14 cellular contexts compared by ENCODE assay signal in the genomic region with DNA sequence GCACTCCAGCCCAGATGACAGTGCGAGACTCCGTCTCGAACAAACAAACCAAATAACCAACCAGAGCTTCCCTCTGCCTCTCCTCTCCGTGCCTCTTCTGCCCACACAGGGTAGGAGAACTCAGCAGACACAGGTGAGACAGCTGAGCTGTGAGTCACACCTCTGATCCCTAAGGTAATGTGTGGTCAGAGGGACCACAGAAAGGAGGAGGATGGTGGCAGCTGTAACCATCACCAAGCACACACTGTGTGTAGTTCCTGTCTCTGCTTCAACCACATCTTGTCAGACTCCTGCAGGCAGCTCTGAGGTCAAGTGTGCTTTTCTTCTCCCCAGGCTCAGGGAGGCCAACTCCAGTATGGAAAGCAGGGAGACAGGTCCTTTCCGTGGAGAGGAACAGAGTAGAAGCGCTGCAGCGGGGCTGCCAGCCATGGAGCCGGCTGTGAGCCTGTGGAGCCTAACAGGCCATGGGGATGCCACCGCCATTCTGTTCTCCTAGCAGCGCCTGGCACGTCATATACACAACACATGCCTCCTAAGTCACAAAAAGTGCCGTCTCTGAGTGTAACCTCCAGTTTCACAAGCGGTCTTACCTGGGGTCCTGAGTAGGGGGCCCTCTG. TPM values are rescaled to one million over a fixed set of nuclear protein-coding genes. Genes with fewer than 3 reads are reported as not detected.
DNase-seq lines count a peak whose midpoint lies in the region; ATAC-seq and TF ChIP-seq lines count a peak whose summit lies in the region.
"Had no signal": no experiment of that assay in that cellular context is flagged by ENCODE, and none has a peak within 500 bp of the region (broad histone marks: within the 10 kb centered on the region; RNA-seq: fewer than 3 reads in every experiment).

No MANE protein-coding gene starts in this region.

- intact Hi-C loops in cardiac septum (cut with DNase I): no loop called here
- intact Hi-C loops in Right ventricle myocardium superior (cut with DNase I): no loop called here
- intact Hi-C loops in activated T-helper 2 cell treated with anti-CD3 and anti-CD28 coated beads, Interferon-gamma antibody, Interleukin-2, Interleukin-4, amounts not matched to agents 10 μg/mL and 5 μg/mL and 100 μg/mL, durations not matched to agents 14 hours and 24 hours and 36 hours (cut with micrococcal nuclease): no loop called here

- TF ChIP-seq CTCF in epithelial cell of esophagus (IDR thresholded peaks at IDR 0.05; ENCODE audit: insufficient read depth, low read depth, low read length, missing control alignments): no peak
- TF ChIP-seq CTCF in suprapubic skin (IDR thresholded peaks at IDR 0.05): no peak

- H3K4me1 ChIP-seq in suprapubic skin: peaks cover 17% of the 10 kb centered on the region

- no peaks in the 10 kb centered on the region for H3K27me3 Mint-ChIP-seq in activated CD8-positive, alpha-beta memory T cell treated with anti-CD3 and anti-CD28 coated beads, Interleukin-2, amount 10 ng/mL, durations not matched to agents 7 days and 5 days
- H3K27me3 Mint-ChIP-seq in stimulated activated naive CD8-positive, alpha-beta T cell treated with anti-CD3 and anti-CD28 coated beads, Interleukin-15, amount 100 ng/mL, for 72 hours: no peaks in the 10 kb centered on the region
- H3K27me3 Mint-ChIP-seq in activated T-helper 2 cell treated with anti-CD3 and anti-CD28 coated beads, Interferon-gamma antibody, Interleukin-2, Interleukin-4, amounts not matched to agents 10 μg/mL and 5 μg/mL and 100 μg/mL, durations not matched to agents 14 hours and 24 hours and 36 hours (ENCODE audit: low read depth): no peaks in the 10 kb centered on the region

- H3K4me3 ChIP-seq in epithelial cell of esophagus (ENCODE audit: low read length): no peak overlapping the region
- no peak overlapping the region for H3K4me3 ChIP-seq in suprapubic skin
- H3K4me3 ChIP-seq: hepatocyte had no signal

- H3K9me3 ChIP-seq in suprapubic skin: no peaks in the 10 kb centered on the region

- peaks cover 10% of the 10 kb centered on the region for H3K36me3 Mint-ChIP-seq in activated CD8-positive, alpha-beta memory T cell treated with anti-CD3 and anti-CD28 coated beads, Interleukin-2, amount 10 ng/mL, durations not matched to agents 7 days and 5 days
- H3K36me3 Mint-ChIP-seq in activated T-helper 2 cell treated with anti-CD3 and anti-CD28 coated beads, Interferon-gamma antibody, Interleukin-2, Interleukin-4, amounts not matched to agents 10 μg/mL and 5 μg/mL and 100 μg/mL, durations not matched to agents 14 hours and 24 hours and 36 hours (ENCODE audit: low read depth): peaks cover 27% of the 10 kb centered on the region

- no peaks in the 10 kb centered on the region for H3K9me3 Mint-ChIP-seq in activated CD8-positive, alpha-beta memory T cell treated with anti-CD3 and anti-CD28 coated beads, Interleukin-2, amount 10 ng/mL, durations not matched to agents 7 days and 5 days (ENCODE audit: low read depth)
- H3K9me3 Mint-ChIP-seq in stimulated activated naive CD8-positive, alpha-beta T cell treated with anti-CD3 and anti-CD28 coated beads, Interleukin-15, amount 100 ng/mL, for 72 hours: no peaks in the 10 kb centered on the region
- H3K9me3 Mint-ChIP-seq in activated T-helper 2 cell treated with anti-CD3 and anti-CD28 coated beads, Interferon-gamma antibody, Interleukin-2, Interleukin-4, amounts not matched to agents 10 μg/mL and 5 μg/mL and 100 μg/mL, durations not matched to agents 14 hours and 24 hours and 36 hours: no peaks in the 10 kb centered on the region

- CTCF ChIA-PET in activated CD8-positive, alpha-beta memory T cell treated with anti-CD3 and anti-CD28 coated beads, Interleukin-2, amount 10 ng/mL, durations not matched to agents 7 days and 5 days (lab: Charles Lee): interaction anchor here (1.2 kb wide), 1 partner anchor 76 kb away, joined by 3 read pairs; a partner anchor contains a TSS

- peaks cover 25% of the 10 kb centered on the region for H3K4me1 Mint-ChIP-seq in activated CD8-positive, alpha-beta memory T cell treated with anti-CD3 and anti-CD28 coated beads, Interleukin-2, amount 10 ng/mL, durations not matched to agents 7 days and 5 days
- H3K4me1 Mint-ChIP-seq in stimulated activated naive CD8-positive, alpha-beta T cell treated with anti-CD3 and anti-CD28 coated beads, Interleukin-15, amount 100 ng/mL, for 72 hours: peaks cover 38% of the 10 kb centered on the region
- H3K4me1 Mint-ChIP-seq in activated T-helper 2 cell treated with anti-CD3 and anti-CD28 coated beads, Interferon-gamma antibody, Interleukin-2, Interleukin-4, amounts not matched to agents 10 μg/mL and 5 μg/mL and 100 μg/mL, durations not matched to agents 14 hours and 24 hours and 36 hours (ENCODE audit: low read depth): peaks cover 3% of the 10 kb centered on the region

- no peaks in the 10 kb centered on the region for H3K27me3 ChIP-seq in suprapubic skin
- H3K27me3 ChIP-seq: hepatocyte had no signal

- H3K4me3 Mint-ChIP-seq in activated CD8-positive, alpha-beta memory T cell treated with anti-CD3 and anti-CD28 coated beads, Interleukin-2, amount 10 ng/mL, durations not matched to agents 7 days and 5 days: no peak overlapping the region
- peak overlapping the region in 1 of 2 donors; percentile 39 for H3K4me3 Mint-ChIP-seq in stimulated activated naive CD8-positive, alpha-beta T cell treated with anti-CD3 and anti-CD28 coated beads, Interleukin-15, amount 100 ng/mL, for 72 hours
- no peak overlapping the region for H3K4me3 Mint-ChIP-seq in activated T-helper 2 cell treated with anti-CD3 and anti-CD28 coated beads, Interferon-gamma antibody, Interleukin-2, Interleukin-4, amounts not matched to agents 10 μg/mL and 5 μg/mL and 100 μg/mL, durations not matched to agents 14 hours and 24 hours and 36 hours (ENCODE audit: low read depth)

- no peak for ATAC-seq in Right ventricle myocardium superior (ENCODE audit: poor library complexity)
- peak; percentile 67 for ATAC-seq in activated CD8-positive, alpha-beta memory T cell treated with anti-CD3 and anti-CD28 coated beads, Interleukin-2, amount 10 ng/mL, durations not matched to agents 7 days and 5 days
- peak; percentile 89 for ATAC-seq in stimulated activated naive CD8-positive, alpha-beta T cell treated with anti-CD3 and anti-CD28 coated beads, Interleukin-15, amount 100 ng/mL, for 72 hours

- peak; percentile 17 for DNase-seq in cardiac septum (ENCODE audit: low spot score)
- no peak for DNase-seq in Right ventricle myocardium superior
- peak; percentile 72 for DNase-seq in activated CD8-positive, alpha-beta memory T cell treated with anti-CD3 and anti-CD28 coated beads, Interleukin-2, amount 10 ng/mL, durations not matched to agents 7 days and 5 days
- peak; percentile 55 for DNase-seq in epithelial cell of esophagus (ENCODE audit: low read depth)
- peak; percentile 40 to 50 for DNase-seq in stimulated activated naive CD8-positive, alpha-beta T cell treated with anti-CD3 and anti-CD28 coated beads, Interleukin-15, amount 100 ng/mL, for 72 hours
- DNase-seq in suprapubic skin (ENCODE audit: low spot score in 2 of 2): no peak
- no peak for DNase-seq in activated T-helper 2 cell treated with anti-CD3 and anti-CD28 coated beads, Interferon-gamma antibody, Interleukin-2, Interleukin-4, amounts not matched to agents 10 μg/mL and 5 μg/mL and 100 μg/mL, durations not matched to agents 14 hours and 24 hours and 36 hours (ENCODE audit: low spot score)
- no peak for DNase-seq in NCI-H1092 treated with DMSO at 0.1 percent for 48 hours (lab: John Stamatoyannopoulos, UW)
- DNase-seq: AML-193; amniotic stem cell; cerebellar nuclear complex; effector memory CD4-positive, alpha-beta T cell; NCI-H1417 treated with DMSO at 0.1 percent for 48 hours had no signal

- H3K27ac Mint-ChIP-seq in activated CD8-positive, alpha-beta memory T cell treated with anti-CD3 and anti-CD28 coated beads, Interleukin-2, amount 10 ng/mL, durations not matched to agents 7 days and 5 days: peak overlapping the region; percentile 28
- H3K27ac Mint-ChIP-seq in stimulated activated naive CD8-positive, alpha-beta T cell treated with anti-CD3 and anti-CD28 coated beads, Interleukin-15, amount 100 ng/mL, for 72 hours: peak overlapping the region; percentile 19 to 86
- no peak overlapping the region for H3K27ac Mint-ChIP-seq in activated T-helper 2 cell treated with anti-CD3 and anti-CD28 coated beads, Interferon-gamma antibody, Interleukin-2, Interleukin-4, amounts not matched to agents 10 μg/mL and 5 μg/mL and 100 μg/mL, durations not matched to agents 14 hours and 24 hours and 36 hours

- TF ChIP-seq POLR2A in suprapubic skin (IDR thresholded peaks at IDR 0.05): no peak

- WGBS in suprapubic skin: 87% methylated on average over 12 of the region's 13 CpGs

- TF ChIP-seq EP300 in suprapubic skin (IDR thresholded peaks at IDR 0.05): no peak

- H3K27ac ChIP-seq in suprapubic skin: no peak overlapping the region
- H3K27ac ChIP-seq: hepatocyte had no signal

- H3K36me3 ChIP-seq in suprapubic skin: peaks cover 87% of the 10 kb centered on the region

RNA-seq across cellular contexts. Expression of a gene that starts 7.1 kb away (rescaled TPM):
- 43.7 TPM for total RNA-seq in cardiac septum
- 52.8 TPM for total RNA-seq in Right ventricle myocardium superior
- total RNA-seq in activated CD8-positive, alpha-beta memory T cell treated with anti-CD3 and anti-CD28 coated beads, Interleukin-2, amount 10 ng/mL, durations not matched to agents 7 days and 5 days: 10 to 100 TPM; 31.6 to 35.6 TPM
- 10 to 100 TPM; 19.9 to 32.7 (median 24.6) TPM for total RNA-seq in suprapubic skin
- total RNA-seq in activated T-helper 2 cell treated with anti-CD3 and anti-CD28 coated beads, Interferon-gamma antibody, Interleukin-2, Interleukin-4, amounts not matched to agents 10 μg/mL and 5 μg/mL and 100 μg/mL, durations not matched to agents 14 hours and 24 hours and 36 hours: 34.1 and 35.5 TPM in 2 replicates

RNA-seq across cellular contexts. Expression of a gene that starts 33.6 kb away (rescaled TPM):
- total RNA-seq in cardiac septum: 9.9 TPM
- 9.1 TPM for total RNA-seq in Right ventricle myocardium superior
- total RNA-seq in activated CD8-positive, alpha-beta memory T cell treated with anti-CD3 and anti-CD28 coated beads, Interleukin-2, amount 10 ng/mL, durations not matched to agents 7 days and 5 days: 10 to 100 TPM; 16.2 to 17.1 TPM
- 10 to 100 TPM; 11.5 to 36.5 (median 20.0) TPM for total RNA-seq in suprapubic skin
- 18.6 and 20.6 TPM in 2 replicates for total RNA-seq in activated T-helper 2 cell treated with anti-CD3 and anti-CD28 coated beads, Interferon-gamma antibody, Interleukin-2, Interleukin-4, amounts not matched to agents 10 μg/mL and 5 μg/mL and 100 μg/mL, durations not matched to agents 14 hours and 24 hours and 36 hours

RNA-seq across cellular contexts. Expression of a gene that starts 33.8 kb away (rescaled TPM):
- total RNA-seq in cardiac septum (0.65 TPM), Right ventricle myocardium superior (1.2 TPM), suprapubic skin (1 to 10 TPM in 2 of 4 donors, under 1 TPM in 1, not detected in 1; 0.36 to 1.7 (median 1.4) TPM)
- total RNA-seq in activated CD8-positive, alpha-beta memory T cell treated with anti-CD3 and anti-CD28 coated beads, Interleukin-2, amount 10 ng/mL, durations not matched to agents 7 days and 5 days: under 1 TPM in 1 of 2 experiments, not detected in 1; 0.30 TPM
- 0.11 TPM in 1 of 2 replicates, not detected in the other for total RNA-seq in activated T-helper 2 cell treated with anti-CD3 and anti-CD28 coated beads, Interferon-gamma antibody, Interleukin-2, Interleukin-4, amounts not matched to agents 10 μg/mL and 5 μg/mL and 100 μg/mL, durations not matched to agents 14 hours and 24 hours and 36 hours

Comparison
In these comparisons a context has a peak if more than half of its experiments do, and no peak if none do; other contexts are left out.
1. DNase-seq: peak in cardiac septum (single experiment), activated CD8-positive, alpha-beta memory T cell treated with anti-CD3 and anti-CD28 coated beads, Interleukin-2, amount 10 ng/mL, durations not matched to agents 7 days and 5 days (single experiment), epithelial cell of esophagus (single experiment) and stimulated activated naive CD8-positive, alpha-beta T cell treated with anti-CD3 and anti-CD28 coated beads, Interleukin-15, amount 100 ng/mL, for 72 hours (2 of 2); none in Right ventricle myocardium superior (single experiment), suprapubic skin (0 of 2), activated T-helper 2 cell treated with anti-CD3 and anti-CD28 coated beads, Interferon-gamma antibody, Interleukin-2, Interleukin-4, amounts not matched to agents 10 μg/mL and 5 μg/mL and 100 μg/mL, durations not matched to agents 14 hours and 24 hours and 36 hours (single experiment) and NCI-H1092 treated with DMSO at 0.1 percent for 48 hours (single experiment).